In the genomic region with DNA sequence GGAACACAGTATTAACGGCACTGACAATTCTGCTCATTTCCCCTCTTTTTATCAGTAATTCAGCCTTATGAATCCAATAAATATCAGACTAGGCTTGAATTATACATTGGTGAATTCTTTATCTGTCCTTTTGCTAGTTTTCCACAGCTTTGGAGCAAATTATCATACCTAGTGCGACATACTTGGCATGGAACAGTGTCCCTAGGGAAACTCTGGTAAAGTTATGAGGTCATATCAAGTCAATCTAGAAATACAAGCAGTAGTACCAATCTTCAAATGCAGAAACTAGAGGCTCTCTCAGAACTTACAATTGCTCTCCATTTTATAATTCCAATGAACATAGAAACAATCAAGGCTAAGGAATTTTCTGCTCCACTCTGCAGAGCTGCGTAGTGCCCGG, we compare ENCODE assay signal across 23 cellular contexts.
"Had no signal": no experiment of that assay in that cellular context is flagged by ENCODE, and none has a peak within 500 bp of the region (broad histone marks: within the 10 kb centered on the region; RNA-seq: fewer than 3 reads in every experiment).

No MANE protein-coding gene starts in this region.

- DNase-seq: dermis blood vessel endothelial cell; effector memory CD8-positive, alpha-beta T cell; erythroblast; esophagus squamous epithelium; foreskin melanocyte; kidney; left lung; lower lobe of right lung; naive thymus-derived CD8-positive, alpha-beta T cell; occipital lobe; pancreas; stimulated activated CD4-positive, alpha-beta T cell treated with anti-CD3 and anti-CD28 coated beads, Interleukin-12 subunit alpha, Interleukin-12 subunit beta, amount 100 ng/mL, for 4 hours; stimulated activated CD4-positive, alpha-beta T cell treated with anti-CD3 and anti-CD28 coated beads, Interleukin-1b, Interleukin-23, amount 100 ng/mL, for 48 hours; stimulated activated CD4-positive, alpha-beta T cell treated with anti-CD3 and anti-CD28 coated beads, Interleukin-4, amount 100 ng/mL, for 1 hour; stimulated activated CD8-positive, alpha-beta memory T cell treated with anti-CD3 and anti-CD28 coated beads, Interleukin-4, amount 100 ng/mL, for 48 hours; stimulated activated naive CD4-positive, alpha-beta T cell; stimulated activated naive CD8-positive, alpha-beta T cell treated with anti-CD3 and anti-CD28 coated beads, Interleukin-15, amount 100 ng/mL, for 72 hours; thyroid gland had no signal

- ATAC-seq: effector memory CD8-positive, alpha-beta T cell; left lung; lower lobe of right lung; naive thymus-derived CD8-positive, alpha-beta T cell; pancreas; sciatic nerve; stimulated activated naive CD8-positive, alpha-beta T cell treated with anti-CD3 and anti-CD28 coated beads, Interleukin-15, amount 100 ng/mL, for 72 hours had no signal

- H3K4me3 ChIP-seq: coronary artery, esophagus squamous epithelium, hepatocyte, left lung, lower lobe of right lung, pancreas, smooth muscle cell, thyroid gland, upper lobe of left lung had no signal

- H3K4me1 ChIP-seq: left lung, lower lobe of right lung, pancreas, thyroid gland, upper lobe of left lung had no signal

- H3K9me3 ChIP-seq: esophagus squamous epithelium, left lung, lower lobe of right lung, pancreas, thyroid gland, upper lobe of left lung had no signal

- H3K27me3 ChIP-seq: esophagus squamous epithelium, hepatocyte, left lung, pancreas, thyroid gland, upper lobe of left lung had no signal

- H3K27ac ChIP-seq: coronary artery, esophagus squamous epithelium, left lung, lower lobe of right lung, pancreas, thyroid gland, upper lobe of left lung had no signal

- H2AFZ ChIP-seq: hepatocyte had no signal

- H3K79me2 ChIP-seq: hepatocyte had no signal

- H3K36me3 ChIP-seq: esophagus squamous epithelium, left lung, lower lobe of right lung, pancreas, thyroid gland, upper lobe of left lung had no signal

- H3K4me2 ChIP-seq: hepatocyte, smooth muscle cell had no signal
